Comparison of ENCODE assay signal across 8 cellular contexts in genomic region chr3:42579346-42579745, GRCh38. TPM values are rescaled to one million over a fixed set of nuclear protein-coding genes. Genes with fewer than 3 reads are reported as not detected.
A peak's percentile ranks its signal among the peaks of the same experiment; 100 is the strongest.
DNase-seq lines count a peak whose midpoint lies in the region; ATAC-seq and TF ChIP-seq lines count a peak whose summit lies in the region.
"Not testable (repeated sequence)": the region's sequence is repeated elsewhere in the genome, so short reads cannot be mapped to it uniquely, and the experiment has no call there.

No MANE protein-coding gene starts in this region.

- BruUV-seq in PC-9 (replicated peaks; lab: Mats Ljungman, UMichigan) = TSS peak; percentile 4

- CTCF ChIA-PET in CD4-positive, alpha-beta T cell (lab: Charles Lee) = interaction anchor here (0.6 kb wide), 1 partner anchor 34 kb away, joined by 3 read pairs; no protein-coding TSS in a partner anchor
- CTCF ChIA-PET in PC-9 (lab: Charles Lee) = not testable (repeated sequence)
- CTCF ChIA-PET in WTC11 (lab: Charles Lee) = interaction anchor here (0.7 kb wide), 1 partner anchor 177 kb away, joined by 3 read pairs; no protein-coding TSS in a partner anchor

- peaks cover 58% of the 10 kb centered on the region for H3K4me1 Mint-ChIP-seq in CD4-positive, alpha-beta T cell (ENCODE audit: low read depth)
- H3K4me1 Mint-ChIP-seq in IgD-negative memory B cell (peaks cover 28 to 33% (median 32%) of the 10 kb centered on the region in 3 donors), WTC11 (peaks cover 29% of the 10 kb centered on the region), brain (peaks cover 57% of the 10 kb centered on the region), mesothelial cell of epicardium (peaks cover 26% of the 10 kb centered on the region), nephron (peaks cover 28% of the 10 kb centered on the region)
- peaks cover 54% of the 10 kb centered on the region for H3K4me1 Mint-ChIP-seq in stimulated activated effector memory CD8-positive, alpha-beta T cell treated with anti-CD3 and anti-CD28 coated beads, Interleukin-12 subunit alpha, Interleukin-12 subunit beta, amount 100 ng/mL, for 72 hours

- not testable (repeated sequence) for DNase-seq in CD4-positive, alpha-beta T cell; PC-9; WTC11 (ENCODE audit: low spot score); mesothelial cell of epicardium (ENCODE audit: low spot score in 2 of 2, unreplicated experiment in 2 of 2); stimulated activated effector memory CD8-positive, alpha-beta T cell treated with anti-CD3 and anti-CD28 coated beads, Interleukin-12 subunit alpha, Interleukin-12 subunit beta, amount 100 ng/mL, for 72 hours (ENCODE audit: low spot score in 2 of 2)

- not testable (repeated sequence) for H3K36me3 ChIP-seq in PC-9 (ENCODE audit: low read depth)

- not testable (repeated sequence) for H3K4me3 ChIP-seq in PC-9

- peaks cover 15% of the 10 kb centered on the region; the same call in 1 of the 2 replicates for H3F3A ChIP-seq in PC-9 (ENCODE audit: insufficient read depth, low read depth)

- H3K27ac Mint-ChIP-seq in CD4-positive, alpha-beta T cell = peak overlapping the region; percentile 98
- peak overlapping the region in 2 of 3 donors; percentile 6 to 97 for H3K27ac Mint-ChIP-seq in IgD-negative memory B cell
- not testable (repeated sequence) for H3K27ac Mint-ChIP-seq in WTC11, mesothelial cell of epicardium, nephron
- peak overlapping the region in 2 of 5 experiments; percentile 75 to 83 for H3K27ac Mint-ChIP-seq in brain
- peak overlapping the region; percentile 83 for H3K27ac Mint-ChIP-seq in stimulated activated effector memory CD8-positive, alpha-beta T cell treated with anti-CD3 and anti-CD28 coated beads, Interleukin-12 subunit alpha, Interleukin-12 subunit beta, amount 100 ng/mL, for 72 hours

- peaks cover 46% of the 10 kb centered on the region for H3K36me3 Mint-ChIP-seq in CD4-positive, alpha-beta T cell (ENCODE audit: low read depth)
- H3K36me3 Mint-ChIP-seq in IgD-negative memory B cell (peaks cover 17% of the 10 kb centered on the region), WTC11 (peaks cover 23% of the 10 kb centered on the region), brain (peaks cover 59% of the 10 kb centered on the region), mesothelial cell of epicardium (peaks cover 30% of the 10 kb centered on the region), nephron (ENCODE audit: low read depth) (peaks cover 46% of the 10 kb centered on the region)
- peaks cover 37% of the 10 kb centered on the region for H3K36me3 Mint-ChIP-seq in stimulated activated effector memory CD8-positive, alpha-beta T cell treated with anti-CD3 and anti-CD28 coated beads, Interleukin-12 subunit alpha, Interleukin-12 subunit beta, amount 100 ng/mL, for 72 hours

- peaks cover 21% of the 10 kb centered on the region for H3K4me1 ChIP-seq in PC-9 (replicated peaks; ENCODE audit: insufficient read depth)

- peak overlapping the region; percentile 86 for H3K4me3 Mint-ChIP-seq in CD4-positive, alpha-beta T cell
- H3K4me3 Mint-ChIP-seq in IgD-negative memory B cell = peak overlapping the region in 1 of 4 donors; percentile 95
- H3K4me3 Mint-ChIP-seq in WTC11 = not testable (repeated sequence)
- H3K4me3 Mint-ChIP-seq in brain = peak overlapping the region in 3 of 5 experiments; percentile 90 to 94 (median 94)
- H3K4me3 Mint-ChIP-seq in mesothelial cell of epicardium = peak overlapping the region; percentile 2
- peak overlapping the region; percentile 91 to 95 (median 94) for H3K4me3 Mint-ChIP-seq in nephron
- H3K4me3 Mint-ChIP-seq in stimulated activated effector memory CD8-positive, alpha-beta T cell treated with anti-CD3 and anti-CD28 coated beads, Interleukin-12 subunit alpha, Interleukin-12 subunit beta, amount 100 ng/mL, for 72 hours = peak overlapping the region; percentile 87

- not testable (repeated sequence) for H3K27me3 Mint-ChIP-seq in CD4-positive, alpha-beta T cell; IgD-negative memory B cell; WTC11 (ENCODE audit: low read depth); brain; mesothelial cell of epicardium (ENCODE audit: low read depth); nephron (ENCODE audit: low read depth)

- peaks cover 12% of the 10 kb centered on the region for H3K9me3 ChIP-seq in CD4-positive, alpha-beta T cell (ENCODE audit: control insufficient read depth, low read length)
- not testable (repeated sequence) for H3K9me3 ChIP-seq in PC-9 (ENCODE audit: insufficient read depth, low read depth)

- not testable (repeated sequence) for H2AFZ ChIP-seq in PC-9

- H4K20me1 ChIP-seq in PC-9 (ENCODE audit: insufficient read depth) = not testable (repeated sequence)

- H3K9me3 Mint-ChIP-seq in CD4-positive, alpha-beta T cell; IgD-negative memory B cell; stimulated activated effector memory CD8-positive, alpha-beta T cell treated with anti-CD3 and anti-CD28 coated beads, Interleukin-12 subunit alpha, Interleukin-12 subunit beta, amount 100 ng/mL, for 72 hours: not testable (repeated sequence)
- H3K9me3 Mint-ChIP-seq in WTC11 (peaks cover 23% of the 10 kb centered on the region), brain (peaks cover 15 to 30% (median 19%) of the 10 kb centered on the region in 5 experiments), mesothelial cell of epicardium (peaks cover 29% of the 10 kb centered on the region), nephron (peaks cover 21% of the 10 kb centered on the region)

- ATAC-seq in CD4-positive, alpha-beta T cell (ENCODE audit: poor library complexity); WTC11; stimulated activated effector memory CD8-positive, alpha-beta T cell treated with anti-CD3 and anti-CD28 coated beads, Interleukin-12 subunit alpha, Interleukin-12 subunit beta, amount 100 ng/mL, for 72 hours: not testable (repeated sequence)

- H3K27me3 ChIP-seq in CD4-positive, alpha-beta T cell (ENCODE audit: control insufficient read depth, insufficient read depth, low read length); PC-9 (ENCODE audit: insufficient read depth, low read depth): not testable (repeated sequence)

- POLR2A ChIA-PET in CD4-positive, alpha-beta T cell (lab: Charles Lee) = interaction anchor here (0.6 kb wide), 1 partner anchor 10 kb away, joined by 3 read pairs; no protein-coding TSS in a partner anchor
- POLR2A ChIA-PET in PC-9 (lab: Charles Lee; ENCODE audit: unreplicated experiment) = not testable (repeated sequence)
- POLR2A ChIA-PET in WTC11 (lab: Charles Lee) = interaction anchor here (0.7 kb wide), 1 partner anchor 11 kb away, joined by 4 read pairs; no protein-coding TSS in a partner anchor

- H3K9me2 ChIP-seq in PC-9 (ENCODE audit: insufficient read depth) = not testable (repeated sequence)

- not testable (repeated sequence) for H3K79me2 ChIP-seq in PC-9 (ENCODE audit: low read depth)

- intact Hi-C loops in CD4-positive, alpha-beta T cell (cut with DNase I, micrococcal nuclease) = loop anchor here in 1 of 2 experiments (5.0 kb wide), 1 partner anchor 38 kb away; no protein-coding TSS in a partner anchor
- intact Hi-C loops in PC-9 (cut with micrococcal nuclease; ENCODE audit: unreplicated experiment) = not testable (repeated sequence)

- H3K27ac ChIP-seq in CD4-positive, alpha-beta T cell (ENCODE audit: low read depth, low read length); PC-9: not testable (repeated sequence)

- TF ChIP-seq CTCF in CD4-positive, alpha-beta T cell (IDR thresholded peaks at IDR 0.05); PC-9 (conservative IDR thresholded peaks at IDR 0.05); WTC11 (IDR thresholded peaks at IDR 0.05); brain (conservative IDR thresholded peaks at IDR 0.05); mesothelial cell of epicardium (IDR thresholded peaks at IDR 0.05; ENCODE audit: unreplicated experiment); nephron (IDR thresholded peaks at IDR 0.05; ENCODE audit: unreplicated experiment in 3 of 3): not testable (repeated sequence)

- not testable (repeated sequence) for H3K4me2 ChIP-seq in PC-9

TF ChIP-seq in WTC11, 78 proteins besides CTCF, POLR2A, EP300 and RAD21:
- 0 out of 2 replicates have a peak, but pooled peaks have one; percentile 13 for TF ChIP-seq ZNF121 (CRISPR knock-in tag; IDR thresholded peaks at IDR 0.05)

RNA-seq across cellular contexts. Expression of gene SEC22C, which starts 2.4 kb away (rescaled TPM):
- total RNA-seq in CD4-positive, alpha-beta T cell = 10 to 100 TPM; 73.6 to 75.4 TPM
- polyA plus RNA-seq in IgD-negative memory B cell (30.1 TPM), brain (ENCODE audit: insufficient read depth, low read depth, low replicate concordance) (57.3 TPM)
- total RNA-seq in PC-9 (2021) (38.1 and 42.4 TPM in 2 replicates), WTC11 (2021) (35.2 to 37.0 TPM (median 37.0 TPM) in 3 replicates), mesothelial cell of epicardium (39.6 to 44.7 TPM (median 42.6 TPM) in 3 replicates)

RNA-seq across cellular contexts. Expression of gene SS18L2, which starts 11.3 kb away (rescaled TPM):
- total RNA-seq in CD4-positive, alpha-beta T cell = 10 to 100 TPM; 47.2 to 53.6 TPM
- 145 TPM for polyA plus RNA-seq in IgD-negative memory B cell
- 28.8 and 34.5 TPM in 2 replicates for total RNA-seq in PC-9 (2021)
- total RNA-seq in WTC11 (2021) = 52.9 to 65.0 TPM (median 62.6 TPM) in 3 replicates
- polyA plus RNA-seq in brain (ENCODE audit: insufficient read depth, low read depth, low replicate concordance) = 29.0 TPM
- total RNA-seq in mesothelial cell of epicardium = 19.1 to 21.0 TPM (median 19.6 TPM) in 3 replicates

RNA-seq across cellular contexts. Expression of gene NKTR, which starts 21.1 kb away (rescaled TPM):
- 100 to 1,000 TPM; 236 to 249 TPM for total RNA-seq in CD4-positive, alpha-beta T cell
- polyA plus RNA-seq in IgD-negative memory B cell (14.7 TPM), brain (ENCODE audit: insufficient read depth, low read depth, low replicate concordance) (4.6 TPM)
- total RNA-seq in PC-9 (2021) (66.0 and 70.5 TPM in 2 replicates), WTC11 (2021) (76.4 to 89.3 TPM (median 82.3 TPM) in 3 replicates), mesothelial cell of epicardium (185 to 201 TPM (median 192 TPM) in 3 replicates)
